21 cellular contexts compared by ENCODE assay signal in genomic region chr2:95348609-95349567, GRCh38. TPM values are rescaled to one million over a fixed set of nuclear protein-coding genes. Genes with fewer than 3 reads are reported as not detected.
DNase-seq lines count a peak whose midpoint lies in the region; ATAC-seq and TF ChIP-seq lines count a peak whose summit lies in the region.
"Had no signal": no experiment of that assay in that cellular context is flagged by ENCODE, and none has a peak within 500 bp of the region (broad histone marks: within the 10 kb centered on the region; RNA-seq: fewer than 3 reads in every experiment).

No MANE protein-coding gene starts in this region.

- H3K4me3 ChIP-seq in SK-N-SH (ENCODE audit: low read depth in 2 of 2, low read length in 1 of 2), result no peak overlapping the region
- H3K4me3 ChIP-seq: pancreas had no signal

- TF ChIP-seq RAD21 in SK-N-SH (IDR thresholded peaks at IDR 0.05; ENCODE audit: low read length), result no peak

- ATAC-seq in natural killer cell (no peak), HG02981 (IDR thresholded peaks at IDR 0.05; ENCODE audit: unreplicated experiment) (no peak)
- ATAC-seq: activated naive CD4-positive, alpha-beta T cell treated with anti-CD3 and anti-CD28 coated beads, Interleukin-2, amount 50 U/mL, for 72 hours; effector memory CD8-positive, alpha-beta T cell; pancreas; stimulated activated naive CD8-positive, alpha-beta T cell treated with anti-CD3 and anti-CD28 coated beads, Interleukin-15, Interleukin-2, amounts not matched to agents 100 U/mL and 50 U/mL, for 24 hours; T-helper 17 cell had no signal

- H3K79me2 ChIP-seq in SK-N-SH (ENCODE audit: insufficient read depth), result no peaks in the 10 kb centered on the region

- peak overlapping the region; percentile 53 for H3K4me3 Mint-ChIP-seq in natural killer cell
- H3K4me3 Mint-ChIP-seq: T-helper 17 cell had no signal

- 12% methylated on average over 9 of the region's 12 CpGs for WGBS in SK-N-SH (ENCODE audit: low lambda C conversion rate)

- no peaks in the 10 kb centered on the region for H3F3A ChIP-seq in SK-N-SH (replicated peaks; ENCODE audit: insufficient read depth)

- no peaks in the 10 kb centered on the region for H4K20me1 ChIP-seq in SK-N-SH (ENCODE audit: insufficient read depth)

- peaks cover 4% of the 10 kb centered on the region in 2 experiments; a peak in 2 of 4 replicates for H3K4me1 ChIP-seq in SK-N-SH (ENCODE audit: control insufficient read depth in 1 of 2, insufficient read depth in 2 of 2, low read depth in 1 of 2, low read length in 1 of 2)
- H3K4me1 ChIP-seq: breast epithelium, pancreas had no signal

- peaks cover 0 to 4% of the 10 kb centered on the region in 2 donors for H3K4me1 Mint-ChIP-seq in natural killer cell
- H3K4me1 Mint-ChIP-seq: mesothelial cell of epicardium, T-helper 17 cell had no signal

- POLR2A ChIA-PET in SK-N-SH (lab: Yijun Ruan, JAX), result no interaction called here

- no peak overlapping the region for H3K9ac ChIP-seq in SK-N-SH

- no peak overlapping the region for H3K27ac Mint-ChIP-seq in natural killer cell
- H3K27ac Mint-ChIP-seq: activated naive CD4-positive, alpha-beta T cell treated with anti-CD3 and anti-CD28 coated beads, Interleukin-2, amount 50 U/mL, for 72 hours; effector memory CD8-positive, alpha-beta T cell; mesothelial cell of epicardium; T-helper 17 cell had no signal

- H3K9me3 ChIP-seq in SK-N-SH, result no peaks in the 10 kb centered on the region
- H3K9me3 ChIP-seq: breast epithelium, pancreas had no signal

- peaks cover 41% of the 10 kb centered on the region for H3K27me3 ChIP-seq in SK-N-SH (ENCODE audit: insufficient read depth)
- H3K27me3 ChIP-seq: breast epithelium, pancreas had no signal

- CTCF ChIA-PET in SK-N-SH (lab: Yijun Ruan, JAX), result interaction anchor here (1.0 kb wide), 1 partner anchor 117 kb away, joined by 3 read pairs; no protein-coding TSS in a partner anchor

- DNase-seq in AG08396 (ENCODE audit: low spot score) (peak; percentile 39), HCEC 1CT (peak; percentile 30), fibroblast of gingiva (ENCODE audit: low read depth) (peak; percentile 47), natural killer cell (no peak), SK-N-SH (no peak), HK-2 (ENCODE audit: unreplicated experiment) (no peak), A172 (ENCODE audit: low spot score) (no peak)
- DNase-seq: DMS153; effector memory CD8-positive, alpha-beta T cell; KG1; NCI-H1105 treated with DMSO at 0.1 percent for 48 hours; NCI-H2171; NCI-H82; stimulated activated naive CD8-positive, alpha-beta T cell treated with anti-CD3 and anti-CD28 coated beads, Interleukin-15, Interleukin-2, amounts not matched to agents 100 U/mL and 50 U/mL, for 24 hours; T-helper 17 cell had no signal

- no peak overlapping the region for H2AFZ ChIP-seq in SK-N-SH (ENCODE audit: low read depth)

- no peak overlapping the region for H3K27ac ChIP-seq in SK-N-SH (ENCODE audit: low read depth in 2 of 2, low read length in 1 of 2)
- H3K27ac ChIP-seq: HL-60, pancreas had no signal

- H3K9me3 Mint-ChIP-seq in natural killer cell, result no peaks in the 10 kb centered on the region
- H3K9me3 Mint-ChIP-seq: activated naive CD4-positive, alpha-beta T cell treated with anti-CD3 and anti-CD28 coated beads, Interleukin-2, amount 50 U/mL, for 72 hours; effector memory CD8-positive, alpha-beta T cell; mesothelial cell of epicardium had no signal

- H3K4me2 ChIP-seq in SK-N-SH, result no peak overlapping the region

- no peaks in the 10 kb centered on the region for H3K36me3 Mint-ChIP-seq in natural killer cell
- H3K36me3 Mint-ChIP-seq: activated naive CD4-positive, alpha-beta T cell treated with anti-CD3 and anti-CD28 coated beads, Interleukin-2, amount 50 U/mL, for 72 hours; mesothelial cell of epicardium had no signal

- H3K36me3 ChIP-seq in SK-N-SH (replicated peaks in 1 of 2; ENCODE audit: control insufficient read depth in 1 of 2, insufficient read depth in 2 of 2, low read length in 1 of 2), result no peaks in the 10 kb centered on the region
- H3K36me3 ChIP-seq: breast epithelium, pancreas had no signal

- TF ChIP-seq CTCF in natural killer cell (IDR thresholded peaks at IDR 0.05), result no peak
- TF ChIP-seq CTCF in SK-N-SH (IDR thresholded peaks at IDR 0.05), result no peak

- peaks cover 7 to 17% of the 10 kb centered on the region in 2 donors for H3K27me3 Mint-ChIP-seq in natural killer cell (ENCODE audit: low read depth in 2 of 2)

- intact Hi-C loops in natural killer cell (cut with micrococcal nuclease), result no loop called here

- no peak for TF ChIP-seq EP300 in SK-N-SH (IDR thresholded peaks at IDR 0.05; ENCODE audit: borderline replicate concordance in 1 of 2, low read depth in 1 of 2, low read length in 1 of 2)

- H3K9me2 ChIP-seq in SK-N-SH, result no peaks in the 10 kb centered on the region

TF ChIP-seq in SK-N-SH, 30 proteins besides CTCF, POLR2A, EP300 and RAD21:
- TF ChIP-seq MEF2A (IDR thresholded peaks at IDR 0.05; ENCODE audit: borderline replicate concordance, low read depth) (no peak), MXI1 (IDR thresholded peaks at IDR 0.05; ENCODE audit: low read depth, low read length) (no peak), FOXM1 (IDR thresholded peaks at IDR 0.05; ENCODE audit: low read depth) (no peak), SMC3 (IDR thresholded peaks at IDR 0.05; ENCODE audit: low read depth, low read length) (no peak)
- TF ChIP-seq, protein P1, sequence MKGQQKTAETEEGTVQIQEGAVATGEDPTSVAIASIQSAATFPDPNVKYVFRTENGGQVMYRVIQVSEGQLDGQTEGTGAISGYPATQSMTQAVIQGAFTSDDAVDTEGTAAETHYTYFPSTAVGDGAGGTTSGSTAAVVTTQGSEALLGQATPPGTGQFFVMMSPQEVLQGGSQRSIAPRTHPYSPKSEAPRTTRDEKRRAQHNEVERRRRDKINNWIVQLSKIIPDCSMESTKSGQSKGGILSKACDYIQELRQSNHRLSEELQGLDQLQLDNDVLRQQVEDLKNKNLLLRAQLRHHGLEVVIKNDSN (IDR thresholded peaks at IDR 0.05; ENCODE audit: borderline replicate concordance, low read depth), result no peak
- TF ChIP-seq, protein P2, sequence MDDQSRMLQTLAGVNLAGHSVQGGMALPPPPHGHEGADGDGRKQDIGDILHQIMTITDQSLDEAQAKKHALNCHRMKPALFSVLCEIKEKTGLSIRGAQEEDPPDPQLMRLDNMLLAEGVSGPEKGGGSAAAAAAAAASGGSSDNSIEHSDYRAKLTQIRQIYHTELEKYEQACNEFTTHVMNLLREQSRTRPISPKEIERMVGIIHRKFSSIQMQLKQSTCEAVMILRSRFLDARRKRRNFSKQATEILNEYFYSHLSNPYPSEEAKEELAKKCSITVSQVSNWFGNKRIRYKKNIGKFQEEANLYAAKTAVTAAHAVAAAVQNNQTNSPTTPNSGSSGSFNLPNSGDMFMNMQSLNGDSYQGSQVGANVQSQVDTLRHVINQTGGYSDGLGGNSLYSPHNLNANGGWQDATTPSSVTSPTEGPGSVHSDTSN (IDR thresholded peaks at IDR 0.05), result no peak
TF ChIP-seq in SK-N-SH: peak in this region for 0.

RNA-seq across cellular contexts. Expression of gene KCNIP3, which starts 51.7 kb away (rescaled TPM):
- 1 to 10 TPM in 1 of 3 donors, under 1 TPM in 1, not detected in 1; 0.52 to 1.4 TPM for total RNA-seq in natural killer cell
- polyA plus RNA-seq in SK-N-SH (2012; rRNA removed), result 0.97 and 1.6 TPM in 2 replicates
- 0.55 and 0.98 TPM in 2 replicates for polyA plus RNA-seq in SK-N-SH (2012; cell fraction: cytosol; rRNA removed)
- 2.3 and 2.5 TPM in 2 replicates for polyA plus RNA-seq in SK-N-SH (2012; cell fraction: nucleus; rRNA removed)
- total RNA-seq in A172 (2014; rRNA removed; shearing (Covaris generic)), result 3.8 and 7.3 TPM in 2 replicates
- total RNA-seq: activated naive CD4-positive, alpha-beta T cell treated with anti-CD3 and anti-CD28 coated beads, Interleukin-2, amount 50 U/mL, for 72 hours; T-helper 17 cell had no signal

RNA-seq across cellular contexts. Expression of gene FAHD2A, which starts 53.6 kb away (rescaled TPM):
- 10 to 100 TPM; 21.6 to 25.4 (median 22.0) TPM for total RNA-seq in natural killer cell
- 40.5 and 48.2 TPM in 2 replicates for polyA plus RNA-seq in SK-N-SH (2012; rRNA removed)
- 23.7 and 31.1 TPM in 2 replicates for polyA plus RNA-seq in SK-N-SH (2012; cell fraction: cytosol; rRNA removed)
- 109 and 128 TPM in 2 replicates for polyA plus RNA-seq in SK-N-SH (2012; cell fraction: nucleus; rRNA removed)
- total RNA-seq in A172 (2014; rRNA removed; shearing (Covaris generic)), result 43.5 and 55.3 TPM in 2 replicates

Comparison
In these comparisons a context has a peak if more than half of its experiments do, and no peak if none do; other contexts are left out.
1. DNase-seq: peak in AG08396 (single experiment), HCEC 1CT (single experiment) and fibroblast of gingiva (single experiment); none in natural killer cell (single experiment), SK-N-SH (single experiment), HK-2 (single experiment) and A172 (single experiment).